In the genomic region with DNA sequence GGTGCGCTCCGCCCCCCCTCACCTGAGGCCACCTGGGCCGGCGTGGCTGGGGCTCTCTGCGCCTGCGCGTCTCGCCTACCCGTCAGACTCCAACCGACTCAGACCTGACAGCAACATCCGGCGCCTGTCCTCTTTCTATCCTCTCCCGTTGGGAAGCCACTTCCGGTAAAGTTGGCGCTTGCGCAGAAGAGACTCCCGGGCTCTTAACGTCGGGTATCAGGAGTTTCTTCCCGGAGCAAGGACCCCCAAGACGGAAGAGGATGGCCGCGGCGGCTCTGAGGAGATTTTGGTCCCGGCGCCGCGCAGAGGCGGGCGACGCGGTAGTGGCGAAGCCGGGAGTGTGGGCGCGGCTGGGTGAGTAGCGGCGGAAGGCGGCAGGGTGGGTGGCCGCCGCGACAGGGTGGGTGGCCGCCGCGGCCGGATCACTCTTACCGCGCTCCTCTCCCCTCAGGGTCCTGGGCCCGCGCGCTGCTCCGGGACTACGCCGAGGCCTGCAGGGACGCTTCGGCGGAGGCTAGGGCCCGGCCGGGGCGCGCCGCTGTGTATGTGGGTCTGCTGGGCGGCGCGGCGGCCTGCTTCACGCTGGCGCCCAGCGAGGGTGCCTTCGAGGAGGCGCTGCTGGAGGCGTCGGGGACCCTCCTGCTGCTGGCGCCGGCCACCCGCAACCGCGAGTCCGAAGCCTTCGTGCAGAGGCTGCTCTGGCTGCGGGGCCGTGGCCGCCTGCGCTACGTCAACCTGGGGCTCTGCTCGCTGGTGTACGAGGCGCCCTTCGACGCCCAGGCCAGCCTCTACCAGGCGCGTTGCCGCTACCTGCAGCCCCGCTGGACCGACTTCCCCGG, we compare ENCODE assay signal across 8 cellular contexts. TPM values are rescaled to one million over a fixed set of nuclear protein-coding genes. Genes with fewer than 3 reads are reported as not detected.
DNase-seq lines count a peak whose midpoint lies in the region; ATAC-seq and TF ChIP-seq lines count a peak whose summit lies in the region.

A gene (plus strand): TSS at position 249 of the 839 bp plus-strand sequence. CDS start 12 bp downstream, at position 261.
A gene (minus strand): TSS at position 77 of the 839 bp plus-strand sequence. CDS start 229 bp downstream, outside the sequence.

- peak within 1 kb of the TSS; percentile 91 for H3K27ac ChIP-seq in colonic mucosa
- H3K27ac ChIP-seq in layer of hippocampus (ENCODE audit: low read depth, low read length), result peak within 1 kb of the TSS; percentile 82

- H3K36me3 ChIP-seq in colonic mucosa, result peaks cover 6% of the 10 kb centered on the region

- peaks cover 3% of the 10 kb centered on the region for H3K4me1 ChIP-seq in colonic mucosa

- no peaks in the 10 kb centered on the region for H3K27me3 ChIP-seq in colonic mucosa
- no peaks in the 10 kb centered on the region for H3K27me3 ChIP-seq in layer of hippocampus (ENCODE audit: control insufficient read depth, insufficient read depth, low read length)

- peak within 1 kb of the TSS; percentile 62 to 72 for H3K9ac ChIP-seq in colonic mucosa (ENCODE audit: low read depth in 2 of 2, low read length in 2 of 2)

- TF ChIP-seq POLR2A in GM19099 (IDR thresholded peaks at IDR 0.05; ENCODE audit: extremely low read depth, insufficient read length, low read depth), result peak; percentile 78

- H3K4me3 ChIP-seq in colonic mucosa, result peak within 1 kb of the TSS; percentile 98

- H3K9me3 ChIP-seq in colonic mucosa, result no peaks in the 10 kb centered on the region

- intact Hi-C loops in colonic mucosa (cut with DNase I), result loop anchor here (5.0 kb wide), 1 partner anchor 56 kb away; a partner anchor contains a TSS

- ATAC-seq in HG03442 (IDR thresholded peaks at IDR 0.05; ENCODE audit: unreplicated experiment), result peak; percentile 77

- DNase-seq in AG20443 (ENCODE audit: low spot score) (peak; percentile 97), NCI-H524 treated with DMSO at 0.1 percent for 48 hours (lab: John Stamatoyannopoulos, UW) (peak; percentile 95), colonic mucosa (peak; percentile 99)
- peak; percentile 98 for DNase-seq in activated CD4-positive, alpha-beta T cell treated with anti-CD3 and anti-CD28 coated beads for 48 hours
- peak; percentile 90 for DNase-seq in stimulated activated CD4-positive, alpha-beta T cell treated with anti-CD3 and anti-CD28 coated beads, Interleukin-1b, Interleukin-23, amount 100 ng/mL, for 4 hours (ENCODE audit: low read depth in 2 of 2)

- TF ChIP-seq CTCF in colonic mucosa (IDR thresholded peaks at IDR 0.05), result no peak

RNA-seq across cellular contexts. Expression of the first gene that starts in this region (rescaled TPM):
- total RNA-seq in colonic mucosa, result 10 to 100 TPM; 25.5 to 31.5 TPM

RNA-seq across cellular contexts. Expression of the second gene that starts in this region (rescaled TPM):
- 10 to 100 TPM; 64.4 to 71.3 TPM for total RNA-seq in colonic mucosa

Comparison
In these comparisons a context has a peak if more than half of its experiments do, and no peak if none do; other contexts are left out.
1. Peak in every context shown above with its lines: DNase-seq, ATAC-seq, H3K4me3 ChIP-seq and H3K27ac ChIP-seq.